In the genomic region with DNA sequence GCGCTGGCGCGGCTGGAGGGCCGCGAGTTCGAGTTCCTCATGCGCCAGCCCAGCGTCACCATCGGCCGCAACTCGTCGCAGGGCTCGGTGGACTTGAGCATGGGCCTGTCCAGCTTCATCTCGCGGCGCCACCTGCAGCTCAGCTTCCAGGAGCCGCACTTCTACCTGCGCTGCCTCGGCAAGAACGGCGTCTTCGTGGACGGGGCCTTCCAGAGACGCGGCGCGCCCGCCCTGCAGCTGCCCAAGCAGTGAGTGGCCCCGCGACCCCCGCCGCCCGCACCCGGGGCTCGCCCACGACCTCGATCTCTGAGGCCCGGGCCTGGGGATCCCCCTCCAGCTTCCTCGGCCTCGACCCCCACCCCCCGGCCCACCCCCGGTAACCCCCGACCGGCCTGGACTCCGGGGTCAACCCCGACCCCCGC, we compare ENCODE assay signal across 8 cellular contexts. TPM values are rescaled to one million over a fixed set of nuclear protein-coding genes. Genes with fewer than 3 reads are reported as not detected.
DNase-seq lines count a peak whose midpoint lies in the region; ATAC-seq, FAIRE-seq and TF ChIP-seq lines count a peak whose summit lies in the region.

No MANE protein-coding gene starts in this region.

- SMC1A ChIA-PET in GM12878 (lab: Charles Lee; ENCODE audit: uncharacterized antibody, unreplicated experiment) = interaction anchor here (1.0 to 2.4 kb wide), 3 partner anchors 30 to 63 kb away, joined by 4 to 7 read pairs (median 4); no protein-coding TSS in a partner anchor

- CTCF ChIA-PET in BJ (lab: Yijun Ruan, JAX) (interaction anchor here (0.8 to 1.8 kb wide), 5 partner anchors 41 to 71 kb away, joined by 3 to 10 read pairs (median 6); no protein-coding TSS in a partner anchor), GM12878 (lab: Yijun Ruan, JAX) (interaction anchor here (0.6 to 1.7 kb wide), 3 partner anchors 41 to 93 kb away, joined by 3 to 6 read pairs (median 5); a partner anchor contains a TSS)

- POLR2A ChIA-PET in BJ (lab: Charles Lee) = interaction anchor here (1.1 kb wide), 1 partner anchor 41 kb away, joined by 3 read pairs; no protein-coding TSS in a partner anchor
- POLR2A ChIA-PET in GM12878 (lab: Charles Lee) = interaction anchor here (0.6 to 3.2 kb wide), 5 partner anchors 10 to 406 kb away, joined by 3 to 24 read pairs (median 5); no protein-coding TSS in a partner anchor

- no TSS peak for BruUV-seq in GM12878 (replicated peaks; lab: Mats Ljungman, UMichigan)

- 0 out of 2 replicates have a peak overlapping the region, but pooled peaks have one; percentile 96 for H3K4me2 ChIP-seq in GM12878 (ENCODE audit: control insufficient read depth, insufficient read depth)

- no peak for TF ChIP-seq EP300 in GM12878 (IDR thresholded peaks at IDR 0.05; ENCODE audit: borderline replicate concordance in 1 of 2, control insufficient read depth in 1 of 2, low read depth in 2 of 2, low read length in 2 of 2)

- peak overlapping the region; percentile 47 for H2AFZ ChIP-seq in GM12878 (ENCODE audit: control insufficient read depth, low read depth, low read length)

- H3K79me2 ChIP-seq in GM12878 (ENCODE audit: control insufficient read depth, insufficient read depth, low read length) = peaks cover 46% of the 10 kb centered on the region

- H3K9ac ChIP-seq in GM12878 (ENCODE audit: control insufficient read depth, insufficient read depth, low read length) = peak overlapping the region; percentile 95

- RAD21 ChIA-PET in GM12878 (lab: Charles Lee; ENCODE audit: unreplicated experiment) = interaction anchor here (0.7 to 2.7 kb wide), 7 partner anchors 38 to 71 kb away, joined by 3 to 14 read pairs (median 4); no protein-coding TSS in a partner anchor

- intact Hi-C loops in GM12878 (cut with micrococcal nuclease; ENCODE audit: unreplicated experiment) = loop anchor here (1.0 kb wide), 1 partner anchor 41 kb away; no protein-coding TSS in a partner anchor

- FAIRE-seq in GM12878 (lab: Jason Lieb, UNC) = no peak

- 1% methylated on average over 40 of the region's 47 CpGs for WGBS in GM12878 (ENCODE audit: insufficient coverage, insufficient replicate concordance, low lambda C conversion rate, missing lambda C conversion rate)

- no peak for TF ChIP-seq RAD21 in GM12878 (IDR thresholded peaks at IDR 0.05; ENCODE audit: insufficient read depth, low read depth, low read length)

- TF ChIP-seq CTCF in BJ (IDR thresholded peaks at IDR 0.05; ENCODE audit: insufficient read depth, low read depth, low read length) (no peak), GM12878 (IDR thresholded peaks at IDR 0.05 in 2 of 3, conservative IDR thresholded peaks at IDR 0.05 in 1 of 3; ENCODE audit: control insufficient read depth in 2 of 3, extremely low read depth in 1 of 3, insufficient read depth in 1 of 3, low read depth in 3 of 3, low read length in 3 of 3) (peak in 2 of 3 experiments; percentile 17 to 23; a peak in 1 of 6 replicates)

- in situ Hi-C loops in GM12878 (cut with MboI) = no loop called here

- H3K27me3 ChIP-seq in BJ (ENCODE audit: control insufficient read depth, insufficient read depth, low read length) (no peaks in the 10 kb centered on the region), GM12878 (replicated peaks in 1 of 2; ENCODE audit: control insufficient read depth in 2 of 2, insufficient read depth in 2 of 2, low read length in 1 of 2) (no peaks in the 10 kb centered on the region)

- peaks cover 11% of the 10 kb centered on the region for H3K4me1 ChIP-seq in GM12878 (ENCODE audit: control insufficient read depth, insufficient read depth, low read length)

- H3K36me3 ChIP-seq in BJ (ENCODE audit: control insufficient read depth, insufficient read depth, low read length) = 0 out of 2 replicates have a peak, but pooled peaks cover 1% of the 10 kb centered on the region
- no peaks in the 10 kb centered on the region for H3K36me3 ChIP-seq in GM12878 (ENCODE audit: control insufficient read depth in 2 of 2, insufficient read depth in 2 of 2, low read length in 1 of 2)

- H4K20me1 ChIP-seq in GM12878 (ENCODE audit: control insufficient read depth, insufficient read depth) = no peaks in the 10 kb centered on the region

- no peaks in the 10 kb centered on the region for H3K9me3 ChIP-seq in GM12878 (replicated peaks; ENCODE audit: control insufficient read depth, insufficient read depth, low read length)

- H3K4me3 ChIP-seq in BJ (ENCODE audit: low read depth, low read length) (peak overlapping the region; percentile 92), GM12878 (peak overlapping the region; percentile 95)

- TF ChIP-seq POLR2A in GM12878 (IDR thresholded peaks at IDR 0.05; ENCODE audit: low read depth, low read length) = peak; percentile 3; the same call in 1 of the 2 replicates

- ATAC-seq in GM19035 (IDR thresholded peaks at IDR 0.05; ENCODE audit: unreplicated experiment) = peak; percentile 34
- peak; percentile 30 for ATAC-seq in HG03175 (IDR thresholded peaks at IDR 0.05; ENCODE audit: unreplicated experiment)
- ATAC-seq in SK-N-SH treated with all-trans-retinoic acid at 6 μM for 48 hours = peak; percentile 48
- ATAC-seq in GM12878 = peak; percentile 54

- DNase-seq in BJ (ENCODE audit: low read depth) (no peak), GM12878 (ENCODE audit: low read depth, low spot score) (no peak), iris pigment epithelial cell (ENCODE audit: low read depth) (peak; percentile 64), NCI-H187 (lab: John Stamatoyannopoulos, UW) (no peak)
- DNase-seq in stimulated activated CD4-positive, alpha-beta T cell treated with anti-CD3 and anti-CD28 coated beads, Interleukin-1b, Interleukin-23, amount 100 ng/mL, for 48 hours = peak; percentile 35

- peak overlapping the region; percentile 95 for H3K27ac ChIP-seq in GM12878 (ENCODE audit: control insufficient read depth, insufficient read depth)

TF ChIP-seq in GM12878, 131 proteins besides CTCF, POLR2A, EP300 and RAD21 (continues in another document):
- TF ChIP-seq NFYA (IDR thresholded peaks at IDR 0.05; ENCODE audit: borderline replicate concordance, low read depth, low read length) = no peak
- TF ChIP-seq SUZ12 (IDR thresholded peaks at IDR 0.05; ENCODE audit: unreplicated experiment) = no peak
- TF ChIP-seq FOXK2 (IDR thresholded peaks at IDR 0.05) = no peak
- TF ChIP-seq, protein P1, sequence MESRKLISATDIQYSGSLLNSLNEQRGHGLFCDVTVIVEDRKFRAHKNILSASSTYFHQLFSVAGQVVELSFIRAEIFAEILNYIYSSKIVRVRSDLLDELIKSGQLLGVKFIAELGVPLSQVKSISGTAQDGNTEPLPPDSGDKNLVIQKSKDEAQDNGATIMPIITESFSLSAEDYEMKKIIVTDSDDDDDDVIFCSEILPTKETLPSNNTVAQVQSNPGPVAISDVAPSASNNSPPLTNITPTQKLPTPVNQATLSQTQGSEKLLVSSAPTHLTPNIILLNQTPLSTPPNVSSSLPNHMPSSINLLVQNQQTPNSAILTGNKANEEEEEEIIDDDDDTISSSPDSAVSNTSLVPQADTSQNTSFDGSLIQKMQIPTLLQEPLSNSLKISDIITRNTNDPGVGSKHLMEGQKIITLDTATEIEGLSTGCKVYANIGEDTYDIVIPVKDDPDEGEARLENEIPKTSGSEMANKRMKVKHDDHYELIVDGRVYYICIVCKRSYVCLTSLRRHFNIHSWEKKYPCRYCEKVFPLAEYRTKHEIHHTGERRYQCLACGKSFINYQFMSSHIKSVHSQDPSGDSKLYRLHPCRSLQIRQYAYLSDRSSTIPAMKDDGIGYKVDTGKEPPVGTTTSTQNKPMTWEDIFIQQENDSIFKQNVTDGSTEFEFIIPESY (IDR thresholded peaks at IDR 0.05) = no peak
- TF ChIP-seq LARP7 (IDR thresholded peaks at IDR 0.05) = peak; percentile 37; the same call in 1 of the 2 replicates
- TF ChIP-seq, protein P2, sequence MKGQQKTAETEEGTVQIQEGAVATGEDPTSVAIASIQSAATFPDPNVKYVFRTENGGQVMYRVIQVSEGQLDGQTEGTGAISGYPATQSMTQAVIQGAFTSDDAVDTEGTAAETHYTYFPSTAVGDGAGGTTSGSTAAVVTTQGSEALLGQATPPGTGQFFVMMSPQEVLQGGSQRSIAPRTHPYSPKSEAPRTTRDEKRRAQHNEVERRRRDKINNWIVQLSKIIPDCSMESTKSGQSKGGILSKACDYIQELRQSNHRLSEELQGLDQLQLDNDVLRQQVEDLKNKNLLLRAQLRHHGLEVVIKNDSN (IDR thresholded peaks at IDR 0.05; ENCODE audit: borderline replicate concordance, extremely low read length, insufficient read depth, low read depth, low read length) = no peak

RNA-seq across cellular contexts. Expression of a gene that starts 0.5 kb away (rescaled TPM):
- 2.6 and 3.3 TPM in 2 replicates for polyA plus RNA-seq in BJ (2011; rRNA removed)
- 8.2 and 11.5 TPM in 2 replicates for polyA minus RNA-seq in BJ (2011; rRNA and poly(A)+ RNA removed)
- 54.8 and 57.8 TPM in 2 replicates for total RNA-seq in GM12878 (2013; cell fraction: nucleolus; rRNA removed)
- 10.6 and 11.6 TPM in 2 replicates for total RNA-seq in GM12878 (2014; rRNA removed)
- total RNA-seq in GM12878 (2014; rRNA removed; fragmentation: Illumina TruSeq; extraction: Trizol) = 5.6 and 5.9 TPM in 2 replicates
- total RNA-seq in GM12878 (2021) = 30.8 and 31.8 TPM in 2 replicates
- 3.2 TPM for polyA plus RNA-seq in GM12878 (2011; ENCODE audit: low read depth)
- polyA plus RNA-seq in GM12878 (2011; rRNA removed) = 2.2 and 3.6 TPM in 2 replicates
- 4.7 and 5.3 TPM in 2 replicates for polyA plus RNA-seq in GM12878 (2011; cell fraction: cytosol; rRNA removed)
- 10.5 and 16.9 TPM in 2 replicates for polyA plus RNA-seq in GM12878 (2011; cell fraction: nucleus; rRNA removed)
- 7.8 and 10.2 TPM in 2 replicates for polyA plus RNA-seq in GM12878 (2012)
- polyA plus RNA-seq in GM12878 (2014; fragmentation: Illumina TruSeq; extraction: Trizol) = 2.0 and 4.0 TPM in 2 replicates
- polyA plus RNA-seq in GM12878 (2014; fragmentation: Nextera tagmentation; extraction: Ambion mirVana) = under 1 TPM; 0.24 TPM
- polyA plus RNA-seq in GM12878 (2014; rRNA removed) = 8.5 and 10.2 TPM in 2 replicates
- polyA plus RNA-seq in GM12878 (2016; fragmentation: Nextera tagmentation; extraction: Ambion mirVana) = 1 to 10 TPM; 4.4 to 4.7 TPM
- polyA minus RNA-seq in GM12878 (2011; rRNA and poly(A)+ RNA removed) = 7.5 and 18.3 TPM in 2 replicates
- polyA minus RNA-seq in GM12878 (2011; cell fraction: cytosol; rRNA and poly(A)+ RNA removed) = 12.9 and 15.0 TPM in 2 replicates
- polyA minus RNA-seq in GM12878 (2011; cell fraction: nucleus; rRNA and poly(A)+ RNA removed) = 6.5 and 13.9 TPM in 2 replicates

Comparison
In these comparisons a context has a peak if more than half of its experiments do, and no peak if none do; other contexts are left out.
1. DNase-seq: peak in iris pigment epithelial cell (single experiment) and stimulated activated CD4-positive, alpha-beta T cell treated with anti-CD3 and anti-CD28 coated beads, Interleukin-1b, Interleukin-23, amount 100 ng/mL, for 48 hours (single experiment); none in BJ (single experiment), GM12878 (single experiment) and NCI-H187 (0 of 2).
2. Peak in every context shown above with its lines, with median percentiles within 50 percentile points of each other: ATAC-seq.